In the genomic region with DNA sequence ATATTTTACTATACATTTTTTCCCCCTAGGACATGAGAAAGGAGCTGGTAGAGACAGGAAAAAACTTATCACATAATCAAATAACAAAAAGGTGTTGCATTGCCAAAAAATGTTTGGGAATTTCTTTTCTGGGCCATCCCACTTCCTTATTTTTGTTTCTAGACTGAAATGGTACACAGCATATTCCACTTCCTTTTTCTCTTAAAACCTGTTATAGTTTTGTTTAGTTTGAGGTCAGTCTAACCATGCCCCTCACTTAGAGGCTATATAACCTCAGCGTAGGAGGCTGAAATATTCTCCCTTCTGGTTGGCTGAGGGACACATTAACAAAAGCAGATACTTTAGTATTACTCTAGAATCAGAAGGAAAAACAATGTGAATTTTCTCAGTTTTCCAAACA, we compare ENCODE assay signal across 11 cellular contexts.
DNase-seq lines count a peak whose midpoint lies in the region; ATAC-seq lines count a peak whose summit lies in the region.
"Had no signal": no experiment of that assay in that cellular context is flagged by ENCODE, and none has a peak within 500 bp of the region (broad histone marks: within the 10 kb centered on the region; RNA-seq: fewer than 3 reads in every experiment).

No MANE protein-coding gene starts in this region.

- ATAC-seq in GM18511 (IDR thresholded peaks at IDR 0.05; ENCODE audit: unreplicated experiment): peak; percentile 75
- peak; percentile 79 for ATAC-seq in GM21529 (IDR thresholded peaks at IDR 0.05; ENCODE audit: unreplicated experiment)
- peak; percentile 50 for ATAC-seq in HG03378 (IDR thresholded peaks at IDR 0.05; ENCODE audit: unreplicated experiment)
- ATAC-seq in GM21515 (IDR thresholded peaks at IDR 0.05; ENCODE audit: unreplicated experiment): no peak

- DNase-seq in SKM-1 treated with dmso at 0.1 percent for 144 hours (lab: John Stamatoyannopoulos, UW; ENCODE audit: unreplicated experiment): peak; percentile 22
- no peak for DNase-seq in nucleus accumbens (lab: John Stamatoyannopoulos, UW)
- DNase-seq in NCI-H128 (lab: John Stamatoyannopoulos, UW; ENCODE audit: unreplicated experiment): no peak
- DNase-seq in T-helper 1 cell: no peak
- DNase-seq: activated CD8-positive, alpha-beta memory T cell treated with anti-CD3 and anti-CD28 coated beads for 24 hours; activated gamma-delta T cell; cortex of kidney had no signal
